In the genomic region with DNA sequence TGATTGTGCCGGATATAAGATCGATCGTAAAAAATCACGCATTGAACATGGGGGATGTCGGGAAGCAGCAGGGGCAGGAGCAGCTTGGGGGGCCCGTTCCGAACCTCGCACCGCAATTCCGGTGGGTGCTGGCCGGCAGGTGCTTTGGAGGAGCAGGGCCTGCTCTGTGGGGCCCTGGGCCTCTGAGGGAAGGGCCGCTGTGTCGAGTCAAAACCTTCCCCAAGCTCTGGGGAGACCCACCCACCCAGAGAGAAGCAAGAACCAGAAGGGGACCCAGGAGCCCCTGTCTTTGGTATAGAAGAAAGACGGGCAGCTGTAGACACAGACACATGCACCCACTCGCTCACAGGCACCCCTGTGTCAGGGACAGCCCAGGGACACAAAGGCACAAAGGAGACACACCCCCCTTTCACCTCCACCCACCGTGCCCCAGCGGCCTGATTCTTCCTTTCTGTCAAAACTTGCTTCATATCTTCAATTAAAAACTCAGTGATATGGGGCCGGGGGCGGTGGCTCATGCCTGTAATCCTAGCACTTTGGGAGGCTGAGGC, we compare ENCODE assay signal across 19 cellular contexts. TPM values are rescaled to one million over a fixed set of nuclear protein-coding genes. Genes with fewer than 3 reads are reported as not detected.
DNase-seq lines count a peak whose midpoint lies in the region; ATAC-seq and TF ChIP-seq lines count a peak whose summit lies in the region.
"Had no signal": no experiment of that assay in that cellular context is flagged by ENCODE, and none has a peak within 500 bp of the region (broad histone marks: within the 10 kb centered on the region; RNA-seq: fewer than 3 reads in every experiment).

No MANE protein-coding gene starts in this region.

- H2AK5ac ChIP-seq in neuronal stem cell (ENCODE audit: low read depth, low read length) = no peak overlapping the region

- no peak for ATAC-seq in left lung
- ATAC-seq: GM12878 had no signal

- H3K14ac ChIP-seq in neuronal stem cell (ENCODE audit: low read length) = no peak overlapping the region

- H2BK120ac ChIP-seq in neuronal stem cell (ENCODE audit: low read depth, low read length) = no peak overlapping the region

- no peak overlapping the region for H2BK15ac ChIP-seq in neuronal stem cell (ENCODE audit: low read length)

- in situ Hi-C loops in transverse colon (cut with MboI; ENCODE audit: low pct_ligation_motif_present in 1 of 4, low pct_unique_long_range_greater_than_20kb in 1 of 4, low sequenced_read_pairs in 3 of 4) = no loop called here

- H3K27me3 ChIP-seq in neuronal stem cell (ENCODE audit: control insufficient read depth in 3 of 3, insufficient read depth in 3 of 3, low read depth in 1 of 3, low read length in 3 of 3) (peaks cover 0 to 17% (median 0%) of the 10 kb centered on the region in 3 experiments), transverse colon (peaks cover 87% of the 10 kb centered on the region), left lung (peaks cover 0 to 12% of the 10 kb centered on the region in 2 donors)
- H3K27me3 ChIP-seq: BLaER1 treated with 17β-estradiol and CSF1 and Interleukin-3, amounts not matched to agents 10 nM and 100 nM had no signal

- H2AFZ ChIP-seq in neuronal stem cell (ENCODE audit: low read length) = no peak overlapping the region

- no peak overlapping the region for H3K23ac ChIP-seq in neuronal stem cell (ENCODE audit: low read depth, low read length, poor library complexity)

- H3K36me3 ChIP-seq in neuronal stem cell (replicated peaks in 1 of 2; ENCODE audit: control insufficient read depth in 2 of 2, insufficient read depth in 2 of 2, low read length in 2 of 2) (no peaks in the 10 kb centered on the region), transverse colon (no peaks in the 10 kb centered on the region), left lung (no peaks in the 10 kb centered on the region)
- H3K36me3 ChIP-seq: BLaER1 treated with 17β-estradiol and CSF1 and Interleukin-3, amounts not matched to agents 10 nM and 100 nM had no signal

- H2BK12ac ChIP-seq in neuronal stem cell (ENCODE audit: low read length) = no peak overlapping the region

- no peak overlapping the region for H2BK5ac ChIP-seq in neuronal stem cell (ENCODE audit: low read length)

- H3K9ac ChIP-seq in neuronal stem cell (ENCODE audit: low read depth, low read length, poor library complexity) = no peak overlapping the region
- H3K9ac ChIP-seq: BLaER1 treated with 17β-estradiol and CSF1 and Interleukin-3, amounts not matched to agents 10 nM and 100 nM had no signal

- H3K9me3 ChIP-seq in neuronal stem cell (replicated peaks in 1 of 2; ENCODE audit: control insufficient read depth in 2 of 2, insufficient read depth in 1 of 2, low read depth in 1 of 2, low read length in 2 of 2) = no peaks in the 10 kb centered on the region
- no peaks in the 10 kb centered on the region for H3K9me3 ChIP-seq in transverse colon
- no peaks in the 10 kb centered on the region for H3K9me3 ChIP-seq in left lung
- H3K9me3 ChIP-seq: BLaER1 treated with 17β-estradiol and CSF1 and Interleukin-3, amounts not matched to agents 10 nM and 100 nM had no signal

- no peak for TF ChIP-seq EP300 in transverse colon (IDR thresholded peaks at IDR 0.05; ENCODE audit: low read depth)

- H3K4me2 ChIP-seq in neuronal stem cell (ENCODE audit: insufficient read depth, low read length, poor library complexity, severe bottlenecking) = no peak overlapping the region
- H3K4me2 ChIP-seq: BLaER1 treated with 17β-estradiol and CSF1 and Interleukin-3, amounts not matched to agents 10 nM and 100 nM had no signal

- peaks cover 1% of the 10 kb centered on the region for H3K79me1 ChIP-seq in neuronal stem cell (ENCODE audit: low read depth, low read length)

- no peak overlapping the region for H4K8ac ChIP-seq in neuronal stem cell (ENCODE audit: low read depth, low read length)

- TF ChIP-seq CTCF in C4-2B (conservative IDR thresholded peaks at IDR 0.05) (no peak), VCaP (conservative IDR thresholded peaks at IDR 0.05) (no peak), transverse colon (IDR thresholded peaks at IDR 0.05) (no peak), left lung (IDR thresholded peaks at IDR 0.05) (no peak)

- intact Hi-C loops in transverse colon (cut with DNase I; ENCODE audit: low total_unique reads) = no loop called here
- intact Hi-C loops in left lung (cut with DNase I) = no loop called here

- H4K91ac ChIP-seq in neuronal stem cell (ENCODE audit: low read depth, low read length, poor library complexity) = no peak overlapping the region

- H3K27ac ChIP-seq in C4-2B (peak overlapping the region; percentile 10; the same call in 1 of the 2 replicates), VCaP (peak overlapping the region; percentile 73), neuronal stem cell (replicated peaks; ENCODE audit: low read length) (no peak overlapping the region), transverse colon (no peak overlapping the region), left lung (no peak overlapping the region)
- H3K27ac ChIP-seq: BLaER1 treated with 17β-estradiol and CSF1 and Interleukin-3, amounts not matched to agents 10 nM and 100 nM; HL-60 had no signal

- no peak for TF ChIP-seq POLR2A in transverse colon (IDR thresholded peaks at IDR 0.05)

- no peak overlapping the region for H3K4ac ChIP-seq in neuronal stem cell (ENCODE audit: low read length)

- DNase-seq in neuronal stem cell (ENCODE audit: low spot score) (no peak), ureter (ENCODE audit: low spot score) (peak; percentile 20), transverse colon (no peak), left lung (no peak)
- DNase-seq in stimulated activated CD4-positive, alpha-beta T cell treated with anti-CD3 and anti-CD28 coated beads, Interleukin-2, amount 100 ng/mL, for 24 hours = no peak
- DNase-seq: 8988T; CD4-positive, CD25-positive, alpha-beta regulatory T cell; CD8-positive, alpha-beta memory T cell; COR-L47; DMS 273 treated with DMSO at 0.1 percent for 48 hours; DMS53; DND-41; EL; H9 had no signal

- H3K4me3 ChIP-seq in neuronal stem cell (ENCODE audit: low read length in 2 of 2) (no peak overlapping the region), transverse colon (no peak overlapping the region), left lung (no peak overlapping the region)
- H3K4me3 ChIP-seq: BLaER1 treated with 17β-estradiol and CSF1 and Interleukin-3, amounts not matched to agents 10 nM and 100 nM; GM12878 had no signal

- H3K4me1 ChIP-seq in neuronal stem cell (ENCODE audit: control insufficient read depth in 2 of 2, insufficient read depth in 1 of 2, low read depth in 1 of 2, low read length in 2 of 2) (no peaks in the 10 kb centered on the region), transverse colon (peaks cover 0 to 13% (median 7%) of the 10 kb centered on the region in 4 donors), left lung (no peaks in the 10 kb centered on the region)

- H3K18ac ChIP-seq in neuronal stem cell (ENCODE audit: low read length) = peak overlapping the region; percentile 37

- WGBS in neuronal stem cell (ENCODE audit: extremely low coverage in 2 of 2, insufficient read length in 2 of 2, insufficient replicate concordance in 1 of 2), 2 donors = no CpG with 5 or more reads among the region's 19 CpGs
- WGBS in transverse colon (ENCODE audit: low coverage in 1 of 2), 2 donors = 40 to 86% methylated on average over 2 to 19 of the region's 19 CpGs

RNA-seq across cellular contexts. Expression of a gene that starts 49.4 kb away (rescaled TPM):
- 7.0 TPM for polyA plus RNA-seq in neuronal stem cell (2013, experiment 1 of 2)
- 7.9 TPM for polyA plus RNA-seq in neuronal stem cell (2013, experiment 2 of 2)
- total RNA-seq in ureter (22.0 TPM), transverse colon (10 to 100 TPM in 3 of 4 donors, 1 to 10 TPM in 1; 5.0 to 19.5 (median 16.6) TPM), left lung (10 to 100 TPM; 20.8 to 28.3 TPM)

Comparison
In these comparisons a context has a peak if more than half of its experiments do, and no peak if none do; other contexts are left out.
1. H3K27ac ChIP-seq: peak in C4-2B (single experiment) and VCaP (single experiment); none in neuronal stem cell (single experiment), transverse colon (0 of 4) and left lung (0 of 2).